In the genomic region with DNA sequence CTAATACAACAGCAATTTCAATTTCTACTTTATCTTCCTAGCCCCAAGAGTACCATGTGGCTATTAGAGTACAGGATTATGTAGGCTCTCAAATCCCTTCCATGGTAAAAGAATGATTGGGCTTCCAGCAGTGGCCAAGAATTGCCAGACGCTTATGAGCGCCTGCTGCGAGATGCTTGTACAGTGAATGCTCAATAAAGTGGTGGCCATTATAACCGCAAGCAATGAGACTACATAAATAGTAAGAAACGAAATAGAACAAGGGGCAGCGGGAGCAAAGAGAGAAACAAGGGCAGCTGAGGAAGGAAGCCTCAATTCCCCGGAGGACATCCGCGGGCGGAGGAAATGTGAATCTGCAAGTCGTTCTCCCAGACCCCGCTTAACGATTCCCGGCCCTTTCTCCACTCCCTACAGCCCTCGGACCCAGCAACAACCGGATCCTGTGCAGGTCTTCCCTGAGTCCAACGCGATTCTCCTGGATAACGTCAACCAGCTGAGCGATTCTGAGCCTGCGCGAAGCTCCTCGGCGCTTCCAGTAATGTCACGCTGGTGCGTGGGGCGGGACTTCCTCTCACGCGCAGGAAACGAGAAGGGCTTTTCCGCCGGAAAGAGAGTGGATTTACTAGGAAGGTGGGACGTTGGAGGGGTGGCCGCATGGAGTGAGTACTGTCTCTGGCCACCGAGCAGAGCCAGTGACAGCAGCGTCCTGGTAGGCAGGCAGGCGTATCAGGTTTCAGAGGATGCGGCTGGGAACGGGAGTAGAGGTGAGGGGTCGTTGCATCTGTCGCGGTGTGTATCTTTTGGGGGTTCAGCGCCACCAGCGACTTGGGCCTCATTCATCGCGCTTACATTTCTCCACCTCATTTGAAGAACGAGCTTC, we compare ENCODE assay signal across 1 cellular context.
TF ChIP-seq lines count a peak whose summit lies in the region.

No MANE protein-coding gene starts in this region.

TF ChIP-seq in HepG2, 621 proteins besides CTCF, POLR2A, EP300 and RAD21 (continued from another document and continues in another):
- TF ChIP-seq ZFP82 (CRISPR knock-in tag; IDR thresholded peaks at IDR 0.05; ENCODE audit: borderline replicate concordance) (no peak), PCBP2 (optimal IDR thresholded peaks at IDR 0.05; ENCODE audit: low read depth, low read length, poor library complexity, severe bottlenecking) (no peak), ZNF672 (CRISPR knock-in tag; IDR thresholded peaks at IDR 0.05) (no peak), FOXM1 (CRISPR knock-in tag; IDR thresholded peaks at IDR 0.05) (no peak), ARID2 (CRISPR knock-in tag; IDR thresholded peaks at IDR 0.05; ENCODE audit: borderline replicate concordance) (peak; percentile 58; the same call in 1 of the 2 replicates), NFYC (CRISPR knock-in tag; IDR thresholded peaks at IDR 0.05) (peak; percentile 71), GATAD2A (CRISPR knock-in tag; IDR thresholded peaks at IDR 0.05) (peak; percentile 43; the same call in 1 of the 2 replicates), ZFP1 (CRISPR knock-in tag; IDR thresholded peaks at IDR 0.05) (0 out of 2 replicates have a peak, but pooled peaks have one; percentile 14), RXRA (CRISPR knock-in tag; IDR thresholded peaks at IDR 0.05) (no peak), KDM5B (CRISPR knock-in tag; IDR thresholded peaks at IDR 0.05; ENCODE audit: borderline replicate concordance) (peak; percentile 66; the same call in 1 of the 2 replicates), JUND (CRISPR knock-in tag; IDR thresholded peaks at IDR 0.05) (peak; percentile 47; the same call in 1 of the 2 replicates)
- TF ChIP-seq, protein P1, sequence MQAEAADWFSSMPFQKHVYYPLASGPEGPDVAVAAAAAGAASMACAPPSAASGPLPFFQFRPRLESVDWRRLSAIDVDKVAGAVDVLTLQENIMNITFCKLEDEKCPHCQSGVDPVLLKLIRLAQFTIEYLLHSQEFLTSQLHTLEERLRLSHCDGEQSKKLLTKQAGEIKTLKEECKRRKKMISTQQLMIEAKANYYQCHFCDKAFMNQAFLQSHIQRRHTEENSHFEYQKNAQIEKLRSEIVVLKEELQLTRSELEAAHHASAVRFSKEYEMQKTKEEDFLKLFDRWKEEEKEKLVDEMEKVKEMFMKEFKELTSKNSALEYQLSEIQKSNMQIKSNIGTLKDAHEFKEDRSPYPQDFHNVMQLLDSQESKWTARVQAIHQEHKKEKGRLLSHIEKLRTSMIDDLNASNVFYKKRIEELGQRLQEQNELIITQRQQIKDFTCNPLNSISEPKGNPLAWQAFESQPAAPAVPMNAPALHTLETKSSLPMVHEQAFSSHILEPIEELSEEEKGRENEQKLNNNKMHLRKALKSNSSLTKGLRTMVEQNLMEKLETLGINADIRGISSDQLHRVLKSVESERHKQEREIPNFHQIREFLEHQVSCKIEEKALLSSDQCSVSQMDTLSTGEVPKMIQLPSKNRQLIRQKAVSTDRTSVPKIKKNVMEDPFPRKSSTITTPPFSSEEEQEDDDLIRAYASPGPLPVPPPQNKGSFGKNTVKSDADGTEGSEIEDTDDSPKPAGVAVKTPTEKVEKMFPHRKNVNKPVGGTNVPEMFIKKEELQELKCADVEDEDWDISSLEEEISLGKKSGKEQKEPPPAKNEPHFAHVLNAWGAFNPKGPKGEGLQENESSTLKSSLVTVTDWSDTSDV (CRISPR knock-in tag; IDR thresholded peaks at IDR 0.05), result peak; percentile 85
- TF ChIP-seq, protein P2, sequence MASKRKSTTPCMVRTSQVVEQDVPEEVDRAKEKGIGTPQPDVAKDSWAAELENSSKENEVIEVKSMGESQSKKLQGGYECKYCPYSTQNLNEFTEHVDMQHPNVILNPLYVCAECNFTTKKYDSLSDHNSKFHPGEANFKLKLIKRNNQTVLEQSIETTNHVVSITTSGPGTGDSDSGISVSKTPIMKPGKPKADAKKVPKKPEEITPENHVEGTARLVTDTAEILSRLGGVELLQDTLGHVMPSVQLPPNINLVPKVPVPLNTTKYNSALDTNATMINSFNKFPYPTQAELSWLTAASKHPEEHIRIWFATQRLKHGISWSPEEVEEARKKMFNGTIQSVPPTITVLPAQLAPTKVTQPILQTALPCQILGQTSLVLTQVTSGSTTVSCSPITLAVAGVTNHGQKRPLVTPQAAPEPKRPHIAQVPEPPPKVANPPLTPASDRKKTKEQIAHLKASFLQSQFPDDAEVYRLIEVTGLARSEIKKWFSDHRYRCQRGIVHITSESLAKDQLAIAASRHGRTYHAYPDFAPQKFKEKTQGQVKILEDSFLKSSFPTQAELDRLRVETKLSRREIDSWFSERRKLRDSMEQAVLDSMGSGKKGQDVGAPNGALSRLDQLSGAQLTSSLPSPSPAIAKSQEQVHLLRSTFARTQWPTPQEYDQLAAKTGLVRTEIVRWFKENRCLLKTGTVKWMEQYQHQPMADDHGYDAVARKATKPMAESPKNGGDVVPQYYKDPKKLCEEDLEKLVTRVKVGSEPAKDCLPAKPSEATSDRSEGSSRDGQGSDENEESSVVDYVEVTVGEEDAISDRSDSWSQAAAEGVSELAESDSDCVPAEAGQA (IDR thresholded peaks at IDR 0.05; ENCODE audit: low read depth), result no peak; the same call in 1 of the 2 replicates
- TF ChIP-seq, protein P2 (CRISPR knock-in tag; IDR thresholded peaks at IDR 0.05; ENCODE audit: borderline replicate concordance), result no peak
- TF ChIP-seq, protein P3, sequence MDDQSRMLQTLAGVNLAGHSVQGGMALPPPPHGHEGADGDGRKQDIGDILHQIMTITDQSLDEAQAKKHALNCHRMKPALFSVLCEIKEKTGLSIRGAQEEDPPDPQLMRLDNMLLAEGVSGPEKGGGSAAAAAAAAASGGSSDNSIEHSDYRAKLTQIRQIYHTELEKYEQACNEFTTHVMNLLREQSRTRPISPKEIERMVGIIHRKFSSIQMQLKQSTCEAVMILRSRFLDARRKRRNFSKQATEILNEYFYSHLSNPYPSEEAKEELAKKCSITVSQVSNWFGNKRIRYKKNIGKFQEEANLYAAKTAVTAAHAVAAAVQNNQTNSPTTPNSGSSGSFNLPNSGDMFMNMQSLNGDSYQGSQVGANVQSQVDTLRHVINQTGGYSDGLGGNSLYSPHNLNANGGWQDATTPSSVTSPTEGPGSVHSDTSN (CRISPR knock-in tag; IDR thresholded peaks at IDR 0.05; ENCODE audit: borderline replicate concordance), result no peak
- TF ChIP-seq, protein P4, sequence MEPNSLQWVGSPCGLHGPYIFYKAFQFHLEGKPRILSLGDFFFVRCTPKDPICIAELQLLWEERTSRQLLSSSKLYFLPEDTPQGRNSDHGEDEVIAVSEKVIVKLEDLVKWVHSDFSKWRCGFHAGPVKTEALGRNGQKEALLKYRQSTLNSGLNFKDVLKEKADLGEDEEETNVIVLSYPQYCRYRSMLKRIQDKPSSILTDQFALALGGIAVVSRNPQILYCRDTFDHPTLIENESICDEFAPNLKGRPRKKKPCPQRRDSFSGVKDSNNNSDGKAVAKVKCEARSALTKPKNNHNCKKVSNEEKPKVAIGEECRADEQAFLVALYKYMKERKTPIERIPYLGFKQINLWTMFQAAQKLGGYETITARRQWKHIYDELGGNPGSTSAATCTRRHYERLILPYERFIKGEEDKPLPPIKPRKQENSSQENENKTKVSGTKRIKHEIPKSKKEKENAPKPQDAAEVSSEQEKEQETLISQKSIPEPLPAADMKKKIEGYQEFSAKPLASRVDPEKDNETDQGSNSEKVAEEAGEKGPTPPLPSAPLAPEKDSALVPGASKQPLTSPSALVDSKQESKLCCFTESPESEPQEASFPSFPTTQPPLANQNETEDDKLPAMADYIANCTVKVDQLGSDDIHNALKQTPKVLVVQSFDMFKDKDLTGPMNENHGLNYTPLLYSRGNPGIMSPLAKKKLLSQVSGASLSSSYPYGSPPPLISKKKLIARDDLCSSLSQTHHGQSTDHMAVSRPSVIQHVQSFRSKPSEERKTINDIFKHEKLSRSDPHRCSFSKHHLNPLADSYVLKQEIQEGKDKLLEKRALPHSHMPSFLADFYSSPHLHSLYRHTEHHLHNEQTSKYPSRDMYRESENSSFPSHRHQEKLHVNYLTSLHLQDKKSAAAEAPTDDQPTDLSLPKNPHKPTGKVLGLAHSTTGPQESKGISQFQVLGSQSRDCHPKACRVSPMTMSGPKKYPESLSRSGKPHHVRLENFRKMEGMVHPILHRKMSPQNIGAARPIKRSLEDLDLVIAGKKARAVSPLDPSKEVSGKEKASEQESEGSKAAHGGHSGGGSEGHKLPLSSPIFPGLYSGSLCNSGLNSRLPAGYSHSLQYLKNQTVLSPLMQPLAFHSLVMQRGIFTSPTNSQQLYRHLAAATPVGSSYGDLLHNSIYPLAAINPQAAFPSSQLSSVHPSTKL (CRISPR knock-in tag; IDR thresholded peaks at IDR 0.05), result no peak; the same call in 1 of the 2 replicates
- TF ChIP-seq, protein P5, sequence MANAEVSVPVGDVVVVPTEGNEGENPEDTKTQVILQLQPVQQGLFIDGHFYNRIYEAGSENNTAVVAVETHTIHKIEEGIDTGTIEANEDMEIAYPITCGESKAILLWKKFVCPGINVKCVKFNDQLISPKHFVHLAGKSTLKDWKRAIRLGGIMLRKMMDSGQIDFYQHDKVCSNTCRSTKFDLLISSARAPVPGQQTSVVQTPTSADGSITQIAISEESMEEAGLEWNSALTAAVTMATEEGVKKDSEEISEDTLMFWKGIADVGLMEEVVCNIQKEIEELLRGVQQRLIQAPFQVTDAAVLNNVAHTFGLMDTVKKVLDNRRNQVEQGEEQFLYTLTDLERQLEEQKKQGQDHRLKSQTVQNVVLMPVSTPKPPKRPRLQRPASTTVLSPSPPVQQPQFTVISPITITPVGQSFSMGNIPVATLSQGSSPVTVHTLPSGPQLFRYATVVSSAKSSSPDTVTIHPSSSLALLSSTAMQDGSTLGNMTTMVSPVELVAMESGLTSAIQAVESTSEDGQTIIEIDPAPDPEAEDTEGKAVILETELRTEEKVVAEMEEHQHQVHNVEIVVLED (CRISPR knock-in tag; IDR thresholded peaks at IDR 0.05; ENCODE audit: borderline replicate concordance), result peak; percentile 98
- TF ChIP-seq, protein P6, sequence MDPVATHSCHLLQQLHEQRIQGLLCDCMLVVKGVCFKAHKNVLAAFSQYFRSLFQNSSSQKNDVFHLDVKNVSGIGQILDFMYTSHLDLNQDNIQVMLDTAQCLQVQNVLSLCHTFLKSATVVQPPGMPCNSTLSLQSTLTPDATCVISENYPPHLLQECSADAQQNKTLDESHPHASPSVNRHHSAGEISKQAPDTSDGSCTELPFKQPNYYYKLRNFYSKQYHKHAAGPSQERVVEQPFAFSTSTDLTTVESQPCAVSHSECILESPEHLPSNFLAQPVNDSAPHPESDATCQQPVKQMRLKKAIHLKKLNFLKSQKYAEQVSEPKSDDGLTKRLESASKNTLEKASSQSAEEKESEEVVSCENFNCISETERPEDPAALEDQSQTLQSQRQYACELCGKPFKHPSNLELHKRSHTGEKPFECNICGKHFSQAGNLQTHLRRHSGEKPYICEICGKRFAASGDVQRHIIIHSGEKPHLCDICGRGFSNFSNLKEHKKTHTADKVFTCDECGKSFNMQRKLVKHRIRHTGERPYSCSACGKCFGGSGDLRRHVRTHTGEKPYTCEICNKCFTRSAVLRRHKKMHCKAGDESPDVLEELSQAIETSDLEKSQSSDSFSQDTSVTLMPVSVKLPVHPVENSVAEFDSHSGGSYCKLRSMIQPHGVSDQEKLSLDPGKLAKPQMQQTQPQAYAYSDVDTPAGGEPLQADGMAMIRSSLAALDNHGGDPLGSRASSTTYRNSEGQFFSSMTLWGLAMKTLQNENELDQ (CRISPR knock-in tag; IDR thresholded peaks at IDR 0.05; ENCODE audit: borderline replicate concordance), result no peak
- TF ChIP-seq, protein P7, sequence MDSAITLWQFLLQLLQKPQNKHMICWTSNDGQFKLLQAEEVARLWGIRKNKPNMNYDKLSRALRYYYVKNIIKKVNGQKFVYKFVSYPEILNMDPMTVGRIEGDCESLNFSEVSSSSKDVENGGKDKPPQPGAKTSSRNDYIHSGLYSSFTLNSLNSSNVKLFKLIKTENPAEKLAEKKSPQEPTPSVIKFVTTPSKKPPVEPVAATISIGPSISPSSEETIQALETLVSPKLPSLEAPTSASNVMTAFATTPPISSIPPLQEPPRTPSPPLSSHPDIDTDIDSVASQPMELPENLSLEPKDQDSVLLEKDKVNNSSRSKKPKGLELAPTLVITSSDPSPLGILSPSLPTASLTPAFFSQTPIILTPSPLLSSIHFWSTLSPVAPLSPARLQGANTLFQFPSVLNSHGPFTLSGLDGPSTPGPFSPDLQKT (CRISPR knock-in tag; IDR thresholded peaks at IDR 0.05; ENCODE audit: borderline replicate concordance), result no peak
- TF ChIP-seq, protein P8, sequence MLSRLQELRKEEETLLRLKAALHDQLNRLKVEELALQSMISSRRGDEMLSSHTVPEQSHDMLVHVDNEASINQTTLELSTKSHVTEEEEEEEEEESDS (CRISPR knock-in tag; IDR thresholded peaks at IDR 0.05; ENCODE audit: borderline replicate concordance), result no peak
- TF ChIP-seq, protein P9, sequence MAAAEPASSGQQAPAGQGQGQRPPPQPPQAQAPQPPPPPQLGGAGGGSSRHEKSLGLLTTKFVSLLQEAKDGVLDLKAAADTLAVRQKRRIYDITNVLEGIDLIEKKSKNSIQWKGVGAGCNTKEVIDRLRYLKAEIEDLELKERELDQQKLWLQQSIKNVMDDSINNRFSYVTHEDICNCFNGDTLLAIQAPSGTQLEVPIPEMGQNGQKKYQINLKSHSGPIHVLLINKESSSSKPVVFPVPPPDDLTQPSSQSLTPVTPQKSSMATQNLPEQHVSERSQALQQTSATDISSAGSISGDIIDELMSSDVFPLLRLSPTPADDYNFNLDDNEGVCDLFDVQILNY (CRISPR knock-in tag; conservative IDR thresholded peaks at IDR 0.05), result no peak
